In the genomic region with DNA sequence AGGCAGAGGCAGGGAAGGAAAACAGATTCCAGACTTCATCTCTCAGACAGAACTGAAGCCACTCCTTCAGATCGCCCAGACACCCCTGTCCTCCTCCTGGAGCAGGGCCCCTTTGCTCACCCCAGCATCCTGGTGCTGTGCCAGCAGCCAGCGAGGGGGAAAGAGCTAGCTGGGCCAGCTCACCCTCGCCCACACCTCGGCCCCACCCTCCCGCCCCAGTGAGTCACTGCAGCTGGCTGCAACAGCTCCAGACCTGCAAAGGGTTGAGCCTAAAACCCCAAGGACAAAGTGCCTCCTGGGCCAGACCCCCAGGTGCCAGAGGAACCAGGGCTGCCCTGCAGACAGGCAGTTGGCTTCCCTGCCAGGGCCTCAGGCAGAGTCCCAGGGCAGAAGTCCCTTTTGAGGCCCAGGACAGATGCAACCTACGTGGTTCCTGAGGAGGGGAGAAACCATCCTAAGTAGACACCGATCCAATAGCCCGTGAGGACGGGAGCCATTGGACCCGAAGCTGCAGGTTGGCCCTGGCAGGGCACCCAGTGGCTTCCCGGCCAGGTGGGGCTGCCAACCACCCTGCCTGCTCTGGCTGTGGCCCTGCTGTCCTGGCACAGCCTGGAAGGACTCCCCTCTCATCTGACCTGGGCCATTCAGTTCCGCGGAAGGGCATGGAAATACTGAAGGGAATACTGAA, we compare ENCODE assay signal across 9 cellular contexts. TPM values are rescaled to one million over a fixed set of nuclear protein-coding genes. Genes with fewer than 3 reads are reported as not detected.
DNase-seq lines count a peak whose midpoint lies in the region; ATAC-seq, FAIRE-seq and TF ChIP-seq lines count a peak whose summit lies in the region.
"Had no signal": no experiment of that assay in that cellular context is flagged by ENCODE, and none has a peak within 500 bp of the region (broad histone marks: within the 10 kb centered on the region; RNA-seq: fewer than 3 reads in every experiment).

No MANE protein-coding gene starts in this region.

- no peak overlapping the region for H2AFZ ChIP-seq in K562 (ENCODE audit: low read depth, low read length)

- DNase-seq in NCI-H345 (lab: John Stamatoyannopoulos, UW) (peak; percentile 23), NCI-H345 treated with DMSO at 0.1 percent for 48 hours (lab: John Stamatoyannopoulos, UW; ENCODE audit: unreplicated experiment) (no peak), RWPE1 (ENCODE audit: low spot score) (peak; percentile 90), K562 (ENCODE audit: extremely low read depth in 1 of 4, low spot score in 3 of 4) (peak in 3 of 4 experiments; percentile 36 to 41 (median 38)), left lung (peak; percentile 54 to 87), stromal cell of bone marrow (ENCODE audit: low read depth) (peak; percentile 79), HuH-7.5 (ENCODE audit: low spot score) (no peak)

- 52% methylated on average over 9 of the region's 13 CpGs for WGBS in K562 (ENCODE audit: insufficient coverage, low coverage, missing lambda C conversion rate)

- peaks cover 12% of the 10 kb centered on the region; the same call in 1 of the 3 replicates for H3K36me3 ChIP-seq in K562 (ENCODE audit: control insufficient read depth, insufficient read depth, low read length)
- peaks cover 2 to 24% of the 10 kb centered on the region in 2 donors for H3K36me3 ChIP-seq in left lung

- H4K20me1 ChIP-seq in K562 (replicated peaks; ENCODE audit: control insufficient read depth, insufficient read depth, low read length), result no peaks in the 10 kb centered on the region; the same call in 1 of the 2 replicates

- POLR2A ChIA-PET in RWPE1 (lab: Yijun Ruan, JAX; ENCODE audit: low non-redundant PET), result no interaction called here
- POLR2A ChIA-PET in K562 (lab: Yijun Ruan, JAX), result interaction anchor here (0.6 to 1.1 kb wide), 4 partner anchors 13 to 477 kb away, joined by 3 read pairs; no protein-coding TSS in a partner anchor

- no peak for TF ChIP-seq POLR2A in K562 (conservative IDR thresholded peaks at IDR 0.05)

- no TSS peak for BruUV-seq in K562 (replicated peaks; lab: Mats Ljungman, UMichigan)

- no peaks in the 10 kb centered on the region for H3K27me3 ChIP-seq in K562 (ENCODE audit: control insufficient read depth in 2 of 2, insufficient read depth in 2 of 2, low read length in 2 of 2)
- peaks cover 0 to 7% of the 10 kb centered on the region in 2 donors for H3K27me3 ChIP-seq in left lung

- peaks cover 68% of the 10 kb centered on the region for H3K79me2 ChIP-seq in K562 (ENCODE audit: control insufficient read depth, insufficient read depth, low read length)

- FAIRE-seq in K562 (lab: Jason Lieb, UNC), result no peak
- FAIRE-seq: G401.6 had no signal

- H3K4me2 ChIP-seq in K562 (ENCODE audit: insufficient read depth, low read length), result no peak overlapping the region

- TF ChIP-seq RAD21 in K562 (CRISPR knock-in tag; conservative IDR thresholded peaks at IDR 0.05 in 1 of 2, IDR thresholded peaks at IDR 0.05 in 1 of 2), result no peak

- TF ChIP-seq CTCF in RWPE1 (conservative IDR thresholded peaks at IDR 0.05; ENCODE audit: low read depth) (no peak), K562 (IDR thresholded peaks at IDR 0.05 in 2 of 3, conservative IDR thresholded peaks at IDR 0.05 in 1 of 3; ENCODE audit: insufficient read depth in 2 of 3, low read depth in 1 of 3, low read length in 3 of 3) (no peak), left lung (IDR thresholded peaks at IDR 0.05) (no peak)

- no peak for TF ChIP-seq EP300 in K562 (IDR thresholded peaks at IDR 0.05; ENCODE audit: low read length)

- peaks cover 6% of the 10 kb centered on the region for H3K9me1 ChIP-seq in K562 (ENCODE audit: control insufficient read depth, insufficient read depth, low read length)

- no peaks in the 10 kb centered on the region for H3K9me3 ChIP-seq in K562 (replicated peaks; ENCODE audit: control insufficient read depth, insufficient read depth, low read depth, low read length)
- H3K9me3 ChIP-seq in left lung, result no peaks in the 10 kb centered on the region

- peak overlapping the region in 1 of 2 experiments; percentile 84; a peak in 2 of 4 replicates for H3K9ac ChIP-seq in K562 (ENCODE audit: insufficient read depth in 1 of 2, low read depth in 2 of 2, low read length in 2 of 2)

- peak overlapping the region; percentile 100 for H3K27ac ChIP-seq in RWPE1
- no peak overlapping the region for H3K27ac ChIP-seq in K562 (ENCODE audit: extremely low read depth, low read depth, low read length)
- peak overlapping the region; percentile 61 to 96 for H3K27ac ChIP-seq in left lung

- no peak overlapping the region for H3K4me3 ChIP-seq in K562
- H3K4me3 ChIP-seq in left lung, result no peak overlapping the region

- H3K4me1 ChIP-seq in K562 (replicated peaks in 1 of 2; ENCODE audit: control insufficient read depth in 2 of 2, insufficient read depth in 2 of 2, low read length in 2 of 2) (peaks cover 59 to 60% of the 10 kb centered on the region in 2 experiments), left lung (peaks cover 65 to 76% of the 10 kb centered on the region in 2 donors)

- CTCF ChIA-PET in RWPE1 (lab: Yijun Ruan, JAX) (interaction anchor here (1.0 to 1.6 kb wide), 4 partner anchors 21 to 115 kb away, joined by 3 to 6 read pairs (median 4); no protein-coding TSS in a partner anchor), K562 (lab: Yijun Ruan, JAX; ENCODE audit: low intra/inter-chr PET ratio) (no interaction called here)

- in situ Hi-C loops in K562 (cut with MboI), result no loop called here

- intact Hi-C loops in K562 (cut with micrococcal nuclease), result no loop called here
- intact Hi-C loops in left lung (cut with DNase I), result no loop called here

- ATAC-seq in K562, result no peak
- peak; percentile 35 for ATAC-seq in left lung
- ATAC-seq in HG02852 (IDR thresholded peaks at IDR 0.05; ENCODE audit: unreplicated experiment), result no peak

TF ChIP-seq in K562, 482 proteins besides CTCF, POLR2A, EP300 and RAD21 (continues in another document):
- TF ChIP-seq HNRNPUL1 (IDR thresholded peaks at IDR 0.05; ENCODE audit: low read length), result no peak

RNA-seq across cellular contexts. Expression of a gene that starts 7.2 kb away (rescaled TPM):
- total RNA-seq in K562 (2011; cell fraction: chromatin; rRNA removed; ENCODE audit: low replicate concordance), result 39.7 and 135 TPM in 2 replicates
- 22.0 and 31.1 TPM in 2 replicates for total RNA-seq in K562 (2011; cell fraction: nucleolus; rRNA removed)
- 33.6 and 34.6 TPM in 2 replicates for total RNA-seq in K562 (2011; cell fraction: nucleoplasm; rRNA removed)
- total RNA-seq in K562 (2014; rRNA removed) (66.4 and 75.0 TPM in 2 replicates), K562 (2014; rRNA removed; fragmentation: Illumina TruSeq; extraction: Trizol) (44.1 and 45.1 TPM in 2 replicates), K562 (2015; rRNA removed; fragmentation: Illumina TruSeq; extraction: Trizol) (71.3 and 71.7 TPM in 2 replicates), K562 (2021) (89.2 and 89.7 TPM in 2 replicates), left lung (100 to 1,000 TPM; 437 to 636 TPM)
- polyA plus RNA-seq in K562 (2011; rRNA removed) (17.6 and 33.5 TPM in 2 replicates), K562 (2014; fragmentation: Illumina TruSeq; extraction: Trizol) (35.3 and 45.0 TPM in 2 replicates), K562 (2014; fragmentation: Nextera tagmentation; extraction: Ambion mirVana) (1 to 10 TPM; 1.5 to 2.5 TPM), K562 (2014; rRNA removed) (26.0 and 30.1 TPM in 2 replicates)
- polyA plus RNA-seq in K562 (2011; cell fraction: cytosol; rRNA removed), result 5.7 and 18.0 TPM in 2 replicates
- polyA plus RNA-seq in K562 (2011; cell fraction: nucleus; rRNA removed), result 53.7 and 161 TPM in 2 replicates
- polyA plus RNA-seq in K562 (2012), result 43.6 and 58.2 TPM in 2 replicates
- 82.9 and 138 TPM in 2 replicates for polyA minus RNA-seq in K562 (2011; rRNA and poly(A)+ RNA removed)
- 55.4 and 84.5 TPM in 2 replicates for polyA minus RNA-seq in K562 (2011; cell fraction: cytosol; rRNA and poly(A)+ RNA removed)
- polyA minus RNA-seq in K562 (2011; cell fraction: nucleus; rRNA and poly(A)+ RNA removed), result 20.5 and 109 TPM in 2 replicates

RNA-seq across cellular contexts. Expression of a gene that starts 34.3 kb away (rescaled TPM):
- 157 and 277 TPM in 2 replicates for total RNA-seq in K562 (2011; cell fraction: chromatin; rRNA removed; ENCODE audit: low replicate concordance)
- 471 and 476 TPM in 2 replicates for total RNA-seq in K562 (2011; cell fraction: nucleolus; rRNA removed)
- 624 and 1,167 TPM in 2 replicates for total RNA-seq in K562 (2011; cell fraction: nucleoplasm; rRNA removed)
- total RNA-seq in K562 (2014; rRNA removed), result 2,058 and 2,269 TPM in 2 replicates
- 1,872 and 2,117 TPM in 2 replicates for total RNA-seq in K562 (2014; rRNA removed; fragmentation: Illumina TruSeq; extraction: Trizol)
- total RNA-seq in K562 (2015; rRNA removed; fragmentation: Illumina TruSeq; extraction: Trizol), result 2,017 and 2,035 TPM in 2 replicates
- total RNA-seq in K562 (2021), result 1,822 and 1,912 TPM in 2 replicates
- polyA plus RNA-seq in K562 (2011; rRNA removed), result 2,098 and 2,266 TPM in 2 replicates
- polyA plus RNA-seq in K562 (2011; cell fraction: cytosol; rRNA removed), result 2,402 and 2,852 TPM in 2 replicates
- polyA plus RNA-seq in K562 (2011; cell fraction: nucleus; rRNA removed), result 1,113 and 1,374 TPM in 2 replicates
- 1,964 and 2,831 TPM in 2 replicates for polyA plus RNA-seq in K562 (2012)
- polyA plus RNA-seq in K562 (2014; fragmentation: Illumina TruSeq; extraction: Trizol), result 1,982 and 2,349 TPM in 2 replicates
- polyA plus RNA-seq in K562 (2014; fragmentation: Nextera tagmentation; extraction: Ambion mirVana), result 1,000 to 10,000 TPM in 1 of 2 experiments, 100 to 1,000 TPM in 1; 985 to 1,460 TPM
- polyA plus RNA-seq in K562 (2014; rRNA removed), result 1,633 and 1,674 TPM in 2 replicates
- 1,497 and 1,545 TPM in 2 replicates for polyA minus RNA-seq in K562 (2011; rRNA and poly(A)+ RNA removed)
- polyA minus RNA-seq in K562 (2011; cell fraction: cytosol; rRNA and poly(A)+ RNA removed), result 1,399 and 1,500 TPM in 2 replicates
- 145 and 316 TPM in 2 replicates for polyA minus RNA-seq in K562 (2011; cell fraction: nucleus; rRNA and poly(A)+ RNA removed)
- total RNA-seq in left lung, result 1,000 to 10,000 TPM in 1 of 2 donors, 100 to 1,000 TPM in 1; 973 to 1,076 TPM

RNA-seq across cellular contexts. Expression of a gene that starts 51.9 kb away (rescaled TPM):
- total RNA-seq in K562 (2011; cell fraction: chromatin; rRNA removed; ENCODE audit: low replicate concordance), result 47.7 and 72.1 TPM in 2 replicates
- 38.0 and 41.8 TPM in 2 replicates for total RNA-seq in K562 (2011; cell fraction: nucleolus; rRNA removed)
- total RNA-seq in K562 (2011; cell fraction: nucleoplasm; rRNA removed), result 30.8 and 37.0 TPM in 2 replicates
- total RNA-seq in K562 (2014; rRNA removed) (18.5 and 20.9 TPM in 2 replicates), K562 (2014; rRNA removed; fragmentation: Illumina TruSeq; extraction: Trizol) (7.2 and 9.6 TPM in 2 replicates), K562 (2015; rRNA removed; fragmentation: Illumina TruSeq; extraction: Trizol) (11.5 and 12.4 TPM in 2 replicates), K562 (2021) (38.9 and 44.3 TPM in 2 replicates), left lung (10 to 100 TPM; 12.6 to 19.8 TPM)
- polyA plus RNA-seq in K562 (2011; rRNA removed) (15.7 and 31.2 TPM in 2 replicates), K562 (2014; fragmentation: Illumina TruSeq; extraction: Trizol) (22.8 and 26.7 TPM in 2 replicates), K562 (2014; fragmentation: Nextera tagmentation; extraction: Ambion mirVana) (1 to 10 TPM in 1 of 2 experiments, under 1 TPM in 1; 0.66 to 1.5 TPM), K562 (2014; rRNA removed) (24.3 and 28.2 TPM in 2 replicates)
- 12.9 and 21.9 TPM in 2 replicates for polyA plus RNA-seq in K562 (2011; cell fraction: cytosol; rRNA removed)
- polyA plus RNA-seq in K562 (2011; cell fraction: nucleus; rRNA removed), result 57.1 and 64.8 TPM in 2 replicates
- 25.7 and 28.0 TPM in 2 replicates for polyA plus RNA-seq in K562 (2012)
- polyA minus RNA-seq in K562 (2011; rRNA and poly(A)+ RNA removed), result 12.0 and 15.6 TPM in 2 replicates
- 8.6 and 12.8 TPM in 2 replicates for polyA minus RNA-seq in K562 (2011; cell fraction: cytosol; rRNA and poly(A)+ RNA removed)
- polyA minus RNA-seq in K562 (2011; cell fraction: nucleus; rRNA and poly(A)+ RNA removed), result 10.0 and 15.2 TPM in 2 replicates

Comparison
In these comparisons a context has a peak if more than half of its experiments do, and no peak if none do; other contexts are left out.
1. DNase-seq: peak in NCI-H345 (single experiment), RWPE1 (single experiment), K562 (3 of 4), left lung (2 of 2) and stromal cell of bone marrow (single experiment); none in NCI-H345 treated with DMSO at 0.1 percent for 48 hours (single experiment) and HuH-7.5 (single experiment).